ENCODE assay signal across 9 cellular contexts in genomic region chr7:150737265-150738055, GRCh38.
DNase-seq lines count a peak whose midpoint lies in the region; ATAC-seq and TF ChIP-seq lines count a peak whose summit lies in the region.
"Had no signal": no experiment of that assay in that cellular context is flagged by ENCODE, and none has a peak within 500 bp of the region (broad histone marks: within the 10 kb centered on the region; RNA-seq: fewer than 3 reads in every experiment).

Gene GIMAP5, plus strand, starts transcription at chr7:150737418. Its CDS starts 3,467 bp downstream, at chr7:150740885.

- H3K36me3 ChIP-seq in Loucy (ENCODE audit: insufficient read depth, low read length) (0 out of 2 replicates have a peak, but pooled peaks cover under 1% of the 10 kb centered on the region), mucosa of stomach (ENCODE audit: control insufficient read depth, insufficient read depth, low read length) (no peaks in the 10 kb centered on the region)

- H3K36me3 Mint-ChIP-seq in activated naive CD8-positive, alpha-beta T cell: peaks cover 27% of the 10 kb centered on the region

- H2AFZ ChIP-seq in Loucy (ENCODE audit: low read length): peak within 1 kb of the TSS; percentile 74

- ATAC-seq in GM19395 (IDR thresholded peaks at IDR 0.05; ENCODE audit: unreplicated experiment): peak; percentile 71
- ATAC-seq in HG02571 (IDR thresholded peaks at IDR 0.05; ENCODE audit: unreplicated experiment): no peak

- H3K9me2 ChIP-seq in Loucy (replicated peaks; ENCODE audit: low read depth, low read length): no peaks in the 10 kb centered on the region

- no peak for TF ChIP-seq CTCF in Loucy (conservative IDR thresholded peaks at IDR 0.05; ENCODE audit: low read length)

- H3K4me3 Mint-ChIP-seq in activated naive CD8-positive, alpha-beta T cell: peak within 1 kb of the TSS; percentile 97

- peak within 1 kb of the TSS; percentile 71 for H3K9ac ChIP-seq in Loucy (ENCODE audit: low read depth, low read length, poor library complexity, severe bottlenecking)
- H3K9ac ChIP-seq in mucosa of stomach (ENCODE audit: low read length): peak within 1 kb of the TSS; percentile 30
- H3K9ac ChIP-seq: KMS-11 had no signal

- H3K27me3 ChIP-seq in Loucy (ENCODE audit: insufficient read depth, low read length, poor library complexity, severe bottlenecking) (no peaks in the 10 kb centered on the region), mucosa of stomach (ENCODE audit: control insufficient read depth, insufficient read depth, low read length) (peaks cover 4% of the 10 kb centered on the region)

- no peaks in the 10 kb centered on the region for H3F3A ChIP-seq in Loucy (ENCODE audit: low read depth)

- no peaks in the 10 kb centered on the region for H3K27me3 Mint-ChIP-seq in activated naive CD8-positive, alpha-beta T cell

- peaks cover 31% of the 10 kb centered on the region for H3K79me2 ChIP-seq in Loucy (ENCODE audit: insufficient read depth, low read length)

- H3K9me3 Mint-ChIP-seq in activated naive CD8-positive, alpha-beta T cell (ENCODE audit: low read depth): no peaks in the 10 kb centered on the region

- H3K27ac Mint-ChIP-seq in activated naive CD8-positive, alpha-beta T cell: peak within 1 kb of the TSS; percentile 99

- H3K9me3 ChIP-seq in Loucy (ENCODE audit: insufficient read depth, low read depth, low read length): 0 out of 2 replicates have a peak, but pooled peaks cover 4% of the 10 kb centered on the region
- no peaks in the 10 kb centered on the region for H3K9me3 ChIP-seq in mucosa of stomach (ENCODE audit: control insufficient read depth, low read length)

- peak within 1 kb of the TSS; percentile 80 for H3K4me2 ChIP-seq in Loucy (ENCODE audit: low read depth, low read length, poor library complexity, severe bottlenecking)
- H3K4me2 ChIP-seq: KMS-11 had no signal

- no peaks in the 10 kb centered on the region for H4K20me1 ChIP-seq in Loucy (ENCODE audit: insufficient read depth, low read length, poor library complexity, severe bottlenecking)

- DNase-seq in GDM1 (lab: John Stamatoyannopoulos, UW) (no peak), AG08395 (ENCODE audit: low spot score) (no peak), NCI-H82 (lab: John Stamatoyannopoulos, UW) (no peak)

- peaks cover 83% of the 10 kb centered on the region for H3K4me1 Mint-ChIP-seq in activated naive CD8-positive, alpha-beta T cell (ENCODE audit: low read depth)

- H3K4me1 ChIP-seq in Loucy (ENCODE audit: insufficient read depth, low read length, poor library complexity, severe bottlenecking) (peaks cover 38% of the 10 kb centered on the region), mucosa of stomach (ENCODE audit: control insufficient read depth, insufficient read depth, low read length) (no peaks in the 10 kb centered on the region)

- H3K4me3 ChIP-seq in Loucy (ENCODE audit: low read length, poor library complexity, severe bottlenecking) (peak within 1 kb of the TSS; percentile 76), mucosa of stomach (ENCODE audit: low read length) (no peak within 1 kb of the TSS)
